1 cellular context compared by ENCODE assay signal in genomic region chr11:76228122-76229000, GRCh38.
TF ChIP-seq lines count a peak whose summit lies in the region.

No MANE protein-coding gene starts in this region.

TF ChIP-seq in HepG2, 621 proteins besides CTCF, POLR2A, EP300 and RAD21 (continued from another document):
- TF ChIP-seq HIC2 (CRISPR knock-in tag; IDR thresholded peaks at IDR 0.05; ENCODE audit: low read depth) (0 out of 2 replicates have a peak, but pooled peaks have one; percentile 34), ZBTB38 (CRISPR knock-in tag; IDR thresholded peaks at IDR 0.05) (0 out of 2 replicates have a peak, but pooled peaks have one; percentile 46)
